ENCODE assay signal across 1 cellular context in the genomic region with DNA sequence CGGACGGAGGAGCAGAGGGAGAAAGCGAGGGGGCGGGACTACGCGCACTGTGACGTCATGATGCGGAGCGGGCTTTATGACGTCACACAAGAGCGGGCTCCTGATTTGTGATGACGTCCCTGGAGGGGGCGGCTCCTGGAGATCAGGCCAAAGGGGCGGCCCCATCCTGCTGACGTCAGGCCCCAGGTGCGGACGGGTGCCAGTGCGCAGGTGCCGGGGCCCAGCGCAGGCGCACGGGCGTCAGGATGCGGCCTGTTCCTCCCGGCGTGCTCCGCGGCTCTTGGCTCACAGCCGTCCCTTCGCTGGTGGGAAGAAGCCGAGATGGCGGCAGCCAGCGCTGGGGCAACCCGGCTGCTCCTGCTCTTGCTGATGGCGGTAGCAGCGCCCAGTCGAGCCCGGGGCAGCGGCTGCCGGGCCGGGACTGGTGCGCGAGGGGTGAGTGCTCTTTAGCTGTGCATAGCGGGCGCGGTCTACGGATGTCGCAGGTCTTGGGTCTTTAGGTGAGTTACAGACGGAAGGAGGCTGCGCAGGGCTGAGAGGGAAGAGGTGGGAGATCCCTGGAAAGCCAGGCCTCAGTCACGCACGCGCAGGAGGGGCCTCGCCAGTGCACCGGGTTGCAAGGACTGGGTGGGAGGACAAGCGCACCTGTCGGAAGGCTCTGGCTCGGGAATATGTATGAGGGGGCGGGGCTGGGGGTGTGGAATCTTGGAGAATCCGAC.
TF ChIP-seq lines count a peak whose summit lies in the region.

A gene (plus strand): TSS at position 284 of the 719 bp plus-strand sequence. CDS start 38 bp downstream, at position 322.
A gene (minus strand): TSS at position 625 of the 719 bp plus-strand sequence. CDS start 460 bp downstream, at position 165.

TF ChIP-seq in HCT116, 20 proteins besides CTCF, POLR2A, EP300 and RAD21:
- TF ChIP-seq, protein P1, sequence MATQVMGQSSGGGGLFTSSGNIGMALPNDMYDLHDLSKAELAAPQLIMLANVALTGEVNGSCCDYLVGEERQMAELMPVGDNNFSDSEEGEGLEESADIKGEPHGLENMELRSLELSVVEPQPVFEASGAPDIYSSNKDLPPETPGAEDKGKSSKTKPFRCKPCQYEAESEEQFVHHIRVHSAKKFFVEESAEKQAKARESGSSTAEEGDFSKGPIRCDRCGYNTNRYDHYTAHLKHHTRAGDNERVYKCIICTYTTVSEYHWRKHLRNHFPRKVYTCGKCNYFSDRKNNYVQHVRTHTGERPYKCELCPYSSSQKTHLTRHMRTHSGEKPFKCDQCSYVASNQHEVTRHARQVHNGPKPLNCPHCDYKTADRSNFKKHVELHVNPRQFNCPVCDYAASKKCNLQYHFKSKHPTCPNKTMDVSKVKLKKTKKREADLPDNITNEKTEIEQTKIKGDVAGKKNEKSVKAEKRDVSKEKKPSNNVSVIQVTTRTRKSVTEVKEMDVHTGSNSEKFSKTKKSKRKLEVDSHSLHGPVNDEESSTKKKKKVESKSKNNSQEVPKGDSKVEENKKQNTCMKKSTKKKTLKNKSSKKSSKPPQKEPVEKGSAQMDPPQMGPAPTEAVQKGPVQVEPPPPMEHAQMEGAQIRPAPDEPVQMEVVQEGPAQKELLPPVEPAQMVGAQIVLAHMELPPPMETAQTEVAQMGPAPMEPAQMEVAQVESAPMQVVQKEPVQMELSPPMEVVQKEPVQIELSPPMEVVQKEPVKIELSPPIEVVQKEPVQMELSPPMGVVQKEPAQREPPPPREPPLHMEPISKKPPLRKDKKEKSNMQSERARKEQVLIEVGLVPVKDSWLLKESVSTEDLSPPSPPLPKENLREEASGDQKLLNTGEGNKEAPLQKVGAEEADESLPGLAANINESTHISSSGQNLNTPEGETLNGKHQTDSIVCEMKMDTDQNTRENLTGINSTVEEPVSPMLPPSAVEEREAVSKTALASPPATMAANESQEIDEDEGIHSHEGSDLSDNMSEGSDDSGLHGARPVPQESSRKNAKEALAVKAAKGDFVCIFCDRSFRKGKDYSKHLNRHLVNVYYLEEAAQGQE (IDR thresholded peaks at IDR 0.05; ENCODE audit: low read depth) = no peak
- TF ChIP-seq SIN3A (IDR thresholded peaks at IDR 0.05; ENCODE audit: low read depth) (no peak), TCF7L2 (IDR thresholded peaks at IDR 0.05; ENCODE audit: borderline replicate concordance, extremely low read depth, insufficient read depth, insufficient read length) (no peak), SRF (IDR thresholded peaks at IDR 0.05; ENCODE audit: low read depth) (no peak), YY1 (IDR thresholded peaks at IDR 0.05; ENCODE audit: extremely low read depth, insufficient replicate concordance, low read depth, low read length) (peak; percentile 87), POLR2AphosphoS5 (IDR thresholded peaks at IDR 0.05; ENCODE audit: low read depth, low read length) (peak; percentile 95), FOSL1 (IDR thresholded peaks at IDR 0.05; ENCODE audit: low read depth) (no peak), ELF1 (IDR thresholded peaks at IDR 0.05; ENCODE audit: borderline replicate concordance, low read depth) (no peak), EZH2phosphoT487 (IDR thresholded peaks at IDR 0.05; ENCODE audit: borderline replicate concordance) (no peak), EGR1 (IDR thresholded peaks at IDR 0.05; ENCODE audit: low read depth) (peak; percentile 69; the same call in 1 of the 2 replicates), SP1 (IDR thresholded peaks at IDR 0.05; ENCODE audit: low read depth) (peak; percentile 69; the same call in 1 of the 2 replicates), ZFX (IDR thresholded peaks at IDR 0.05) (peak; percentile 67; the same call in 1 of the 2 replicates), CEBPB (IDR thresholded peaks at IDR 0.05; ENCODE audit: low read depth) (no peak), EZH2 (IDR thresholded peaks at IDR 0.05) (no peak), CBX3 (IDR thresholded peaks at IDR 0.05; ENCODE audit: low read depth) (no peak), JUND (IDR thresholded peaks at IDR 0.05) (no peak), ZNF274 (IDR thresholded peaks at IDR 0.05; ENCODE audit: low read depth, low read length) (no peak)
- TF ChIP-seq, protein P2, sequence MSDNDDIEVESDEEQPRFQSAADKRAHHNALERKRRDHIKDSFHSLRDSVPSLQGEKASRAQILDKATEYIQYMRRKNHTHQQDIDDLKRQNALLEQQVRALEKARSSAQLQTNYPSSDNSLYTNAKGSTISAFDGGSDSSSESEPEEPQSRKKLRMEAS (IDR thresholded peaks at IDR 0.05) = peak; percentile 60
- TF ChIP-seq, protein P3, sequence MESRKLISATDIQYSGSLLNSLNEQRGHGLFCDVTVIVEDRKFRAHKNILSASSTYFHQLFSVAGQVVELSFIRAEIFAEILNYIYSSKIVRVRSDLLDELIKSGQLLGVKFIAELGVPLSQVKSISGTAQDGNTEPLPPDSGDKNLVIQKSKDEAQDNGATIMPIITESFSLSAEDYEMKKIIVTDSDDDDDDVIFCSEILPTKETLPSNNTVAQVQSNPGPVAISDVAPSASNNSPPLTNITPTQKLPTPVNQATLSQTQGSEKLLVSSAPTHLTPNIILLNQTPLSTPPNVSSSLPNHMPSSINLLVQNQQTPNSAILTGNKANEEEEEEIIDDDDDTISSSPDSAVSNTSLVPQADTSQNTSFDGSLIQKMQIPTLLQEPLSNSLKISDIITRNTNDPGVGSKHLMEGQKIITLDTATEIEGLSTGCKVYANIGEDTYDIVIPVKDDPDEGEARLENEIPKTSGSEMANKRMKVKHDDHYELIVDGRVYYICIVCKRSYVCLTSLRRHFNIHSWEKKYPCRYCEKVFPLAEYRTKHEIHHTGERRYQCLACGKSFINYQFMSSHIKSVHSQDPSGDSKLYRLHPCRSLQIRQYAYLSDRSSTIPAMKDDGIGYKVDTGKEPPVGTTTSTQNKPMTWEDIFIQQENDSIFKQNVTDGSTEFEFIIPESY (IDR thresholded peaks at IDR 0.05; ENCODE audit: extremely low read depth, insufficient replicate concordance, low read length) = no peak
- TF ChIP-seq, protein P4, sequence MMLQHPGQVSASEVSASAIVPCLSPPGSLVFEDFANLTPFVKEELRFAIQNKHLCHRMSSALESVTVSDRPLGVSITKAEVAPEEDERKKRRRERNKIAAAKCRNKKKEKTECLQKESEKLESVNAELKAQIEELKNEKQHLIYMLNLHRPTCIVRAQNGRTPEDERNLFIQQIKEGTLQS (IDR thresholded peaks at IDR 0.05) = no peak
